ENCODE assay signal across 1 cellular context in the genomic region with DNA sequence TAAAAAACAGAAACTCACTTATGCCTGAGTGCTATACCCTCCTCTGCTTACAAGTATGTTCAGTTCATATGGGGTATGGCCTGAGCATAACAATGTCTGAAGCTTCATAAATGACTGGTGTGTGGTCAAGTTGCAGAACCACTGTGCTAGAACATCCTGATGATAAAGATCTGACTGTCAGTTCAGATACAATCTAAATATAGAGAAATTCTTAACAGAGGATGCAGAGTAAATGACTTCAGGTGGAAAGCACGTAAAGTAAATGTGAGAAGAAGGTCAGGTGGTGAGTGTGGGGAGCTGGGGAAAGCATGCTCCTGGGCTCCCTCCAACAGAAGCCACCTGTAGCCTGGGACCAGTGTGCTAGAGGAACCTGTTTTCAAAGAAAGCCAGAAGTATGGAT.
A peak's percentile ranks its signal among the peaks of the same experiment; 100 is the strongest.
TF ChIP-seq lines count a peak whose summit lies in the region.

No MANE protein-coding gene starts in this region.

TF ChIP-seq in GM12878, 131 proteins besides CTCF, POLR2A, EP300 and RAD21 (continued from another document and continues in another):
- TF ChIP-seq, protein P1, sequence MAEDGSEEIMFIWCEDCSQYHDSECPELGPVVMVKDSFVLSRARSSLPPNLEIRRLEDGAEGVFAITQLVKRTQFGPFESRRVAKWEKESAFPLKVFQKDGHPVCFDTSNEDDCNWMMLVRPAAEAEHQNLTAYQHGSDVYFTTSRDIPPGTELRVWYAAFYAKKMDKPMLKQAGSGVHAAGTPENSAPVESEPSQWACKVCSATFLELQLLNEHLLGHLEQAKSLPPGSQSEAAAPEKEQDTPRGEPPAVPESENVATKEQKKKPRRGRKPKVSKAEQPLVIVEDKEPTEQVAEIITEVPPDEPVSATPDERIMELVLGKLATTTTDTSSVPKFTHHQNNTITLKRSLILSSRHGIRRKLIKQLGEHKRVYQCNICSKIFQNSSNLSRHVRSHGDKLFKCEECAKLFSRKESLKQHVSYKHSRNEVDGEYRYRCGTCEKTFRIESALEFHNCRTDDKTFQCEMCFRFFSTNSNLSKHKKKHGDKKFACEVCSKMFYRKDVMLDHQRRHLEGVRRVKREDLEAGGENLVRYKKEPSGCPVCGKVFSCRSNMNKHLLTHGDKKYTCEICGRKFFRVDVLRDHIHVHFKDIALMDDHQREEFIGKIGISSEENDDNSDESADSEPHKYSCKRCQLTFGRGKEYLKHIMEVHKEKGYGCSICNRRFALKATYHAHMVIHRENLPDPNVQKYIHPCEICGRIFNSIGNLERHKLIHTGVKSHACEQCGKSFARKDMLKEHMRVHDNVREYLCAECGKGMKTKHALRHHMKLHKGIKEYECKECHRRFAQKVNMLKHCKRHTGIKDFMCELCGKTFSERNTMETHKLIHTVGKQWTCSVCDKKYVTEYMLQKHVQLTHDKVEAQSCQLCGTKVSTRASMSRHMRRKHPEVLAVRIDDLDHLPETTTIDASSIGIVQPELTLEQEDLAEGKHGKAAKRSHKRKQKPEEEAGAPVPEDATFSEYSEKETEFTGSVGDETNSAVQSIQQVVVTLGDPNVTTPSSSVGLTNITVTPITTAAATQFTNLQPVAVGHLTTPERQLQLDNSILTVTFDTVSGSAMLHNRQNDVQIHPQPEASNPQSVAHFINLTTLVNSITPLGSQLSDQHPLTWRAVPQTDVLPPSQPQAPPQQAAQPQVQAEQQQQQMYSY (CRISPR knock-in tag; IDR thresholded peaks at IDR 0.05): no peak
- TF ChIP-seq MTA2 (IDR thresholded peaks at IDR 0.05; ENCODE audit: low read depth) (peak; percentile 29; the same call in 1 of the 2 replicates), GATAD2B (conservative IDR thresholded peaks at IDR 0.05; ENCODE audit: low read depth) (no peak), SMC3 (IDR thresholded peaks at IDR 0.05; ENCODE audit: borderline replicate concordance, low read length) (no peak), FOXM1 (IDR thresholded peaks at IDR 0.05; ENCODE audit: low read depth, low read length) (peak; percentile 73; the same call in 1 of the 2 replicates), TARDBP (IDR thresholded peaks at IDR 0.05; ENCODE audit: borderline replicate concordance) (no peak), IRF4 (IDR thresholded peaks at IDR 0.05; ENCODE audit: low read depth, low read length) (no peak), SREBF2 (IDR thresholded peaks at IDR 0.05; ENCODE audit: low read length) (no peak), YBX1 (IDR thresholded peaks at IDR 0.05) (no peak), MYB (IDR thresholded peaks at IDR 0.05; ENCODE audit: borderline replicate concordance, low read depth, low read length) (no peak), CHD4 (IDR thresholded peaks at IDR 0.05) (no peak), CREB1 (IDR thresholded peaks at IDR 0.05; ENCODE audit: low read depth) (no peak), KLF5 (IDR thresholded peaks at IDR 0.05; ENCODE audit: partially characterized antibody) (no peak), STAT3 (IDR thresholded peaks at IDR 0.05; ENCODE audit: low read depth, low read length) (no peak), CBX5 (IDR thresholded peaks at IDR 0.05; ENCODE audit: low read depth) (no peak), JUND (IDR thresholded peaks at IDR 0.05; ENCODE audit: low read depth, low read length) (no peak), EED (IDR thresholded peaks at IDR 0.05; ENCODE audit: low read depth) (no peak), MEF2B (IDR thresholded peaks at IDR 0.05; ENCODE audit: partially characterized antibody, poor library complexity, severe bottlenecking) (peak; percentile 39), NFIC (IDR thresholded peaks at IDR 0.05; ENCODE audit: low read depth, low read length) (peak; percentile 66; the same call in 1 of the 2 replicates), PML (IDR thresholded peaks at IDR 0.05; ENCODE audit: low read length) (0 out of 2 replicates have a peak, but pooled peaks have one; percentile 29), PAX5 (IDR thresholded peaks at IDR 0.05; ENCODE audit: borderline replicate concordance, low read depth, low read length) (no peak), LARP7 (IDR thresholded peaks at IDR 0.05) (no peak), SP1 (IDR thresholded peaks at IDR 0.05; ENCODE audit: low read depth, low read length) (no peak), ATF7 (IDR thresholded peaks at IDR 0.05; ENCODE audit: low read depth) (peak; percentile 24; the same call in 1 of the 2 replicates), ZNF384 (IDR thresholded peaks at IDR 0.05; ENCODE audit: borderline replicate concordance, low read depth, low read length) (no peak), MTA3 (IDR thresholded peaks at IDR 0.05; ENCODE audit: borderline replicate concordance, low read length) (no peak), POLR2AphosphoS5 (IDR thresholded peaks at IDR 0.05; ENCODE audit: low read length) (no peak), RELA (IDR thresholded peaks at IDR 0.05; ENCODE audit: borderline replicate concordance, partially characterized antibody) (no peak), TBL1XR1 (IDR thresholded peaks at IDR 0.05; ENCODE audit: low read depth, low read length) (no peak), YY1 (IDR thresholded peaks at IDR 0.05; ENCODE audit: low read depth, low read length) (no peak), NR2C2 (IDR thresholded peaks at IDR 0.05; ENCODE audit: borderline replicate concordance, control insufficient read depth, insufficient read length, low read depth) (no peak), EZH2 (IDR thresholded peaks at IDR 0.05; ENCODE audit: borderline replicate concordance, control insufficient read depth, low read depth, low read length) (no peak), SRF (IDR thresholded peaks at IDR 0.05; ENCODE audit: low read depth in 2 of 2, low read length in 2 of 2) (no peak), NBN (IDR thresholded peaks at IDR 0.05) (no peak)
- TF ChIP-seq, protein P2, sequence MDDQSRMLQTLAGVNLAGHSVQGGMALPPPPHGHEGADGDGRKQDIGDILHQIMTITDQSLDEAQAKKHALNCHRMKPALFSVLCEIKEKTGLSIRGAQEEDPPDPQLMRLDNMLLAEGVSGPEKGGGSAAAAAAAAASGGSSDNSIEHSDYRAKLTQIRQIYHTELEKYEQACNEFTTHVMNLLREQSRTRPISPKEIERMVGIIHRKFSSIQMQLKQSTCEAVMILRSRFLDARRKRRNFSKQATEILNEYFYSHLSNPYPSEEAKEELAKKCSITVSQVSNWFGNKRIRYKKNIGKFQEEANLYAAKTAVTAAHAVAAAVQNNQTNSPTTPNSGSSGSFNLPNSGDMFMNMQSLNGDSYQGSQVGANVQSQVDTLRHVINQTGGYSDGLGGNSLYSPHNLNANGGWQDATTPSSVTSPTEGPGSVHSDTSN (IDR thresholded peaks at IDR 0.05; ENCODE audit: insufficient replicate concordance, low read depth, low read length): no peak
- TF ChIP-seq, protein P3, sequence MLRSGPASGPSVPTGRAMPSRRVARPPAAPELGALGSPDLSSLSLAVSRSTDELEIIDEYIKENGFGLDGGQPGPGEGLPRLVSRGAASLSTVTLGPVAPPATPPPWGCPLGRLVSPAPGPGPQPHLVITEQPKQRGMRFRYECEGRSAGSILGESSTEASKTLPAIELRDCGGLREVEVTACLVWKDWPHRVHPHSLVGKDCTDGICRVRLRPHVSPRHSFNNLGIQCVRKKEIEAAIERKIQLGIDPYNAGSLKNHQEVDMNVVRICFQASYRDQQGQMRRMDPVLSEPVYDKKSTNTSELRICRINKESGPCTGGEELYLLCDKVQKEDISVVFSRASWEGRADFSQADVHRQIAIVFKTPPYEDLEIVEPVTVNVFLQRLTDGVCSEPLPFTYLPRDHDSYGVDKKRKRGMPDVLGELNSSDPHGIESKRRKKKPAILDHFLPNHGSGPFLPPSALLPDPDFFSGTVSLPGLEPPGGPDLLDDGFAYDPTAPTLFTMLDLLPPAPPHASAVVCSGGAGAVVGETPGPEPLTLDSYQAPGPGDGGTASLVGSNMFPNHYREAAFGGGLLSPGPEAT (IDR thresholded peaks at IDR 0.05; ENCODE audit: low read depth): no peak
- TF ChIP-seq, protein P4, sequence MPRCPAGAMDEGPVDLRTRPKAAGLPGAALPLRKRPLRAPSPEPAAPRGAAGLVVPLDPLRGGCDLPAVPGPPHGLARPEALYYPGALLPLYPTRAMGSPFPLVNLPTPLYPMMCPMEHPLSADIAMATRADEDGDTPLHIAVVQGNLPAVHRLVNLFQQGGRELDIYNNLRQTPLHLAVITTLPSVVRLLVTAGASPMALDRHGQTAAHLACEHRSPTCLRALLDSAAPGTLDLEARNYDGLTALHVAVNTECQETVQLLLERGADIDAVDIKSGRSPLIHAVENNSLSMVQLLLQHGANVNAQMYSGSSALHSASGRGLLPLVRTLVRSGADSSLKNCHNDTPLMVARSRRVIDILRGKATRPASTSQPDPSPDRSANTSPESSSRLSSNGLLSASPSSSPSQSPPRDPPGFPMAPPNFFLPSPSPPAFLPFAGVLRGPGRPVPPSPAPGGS (IDR thresholded peaks at IDR 0.05; ENCODE audit: borderline replicate concordance, insufficient read depth, low read depth, low read length, poor library complexity, severe bottlenecking): peak; percentile 10
- TF ChIP-seq, protein P5, sequence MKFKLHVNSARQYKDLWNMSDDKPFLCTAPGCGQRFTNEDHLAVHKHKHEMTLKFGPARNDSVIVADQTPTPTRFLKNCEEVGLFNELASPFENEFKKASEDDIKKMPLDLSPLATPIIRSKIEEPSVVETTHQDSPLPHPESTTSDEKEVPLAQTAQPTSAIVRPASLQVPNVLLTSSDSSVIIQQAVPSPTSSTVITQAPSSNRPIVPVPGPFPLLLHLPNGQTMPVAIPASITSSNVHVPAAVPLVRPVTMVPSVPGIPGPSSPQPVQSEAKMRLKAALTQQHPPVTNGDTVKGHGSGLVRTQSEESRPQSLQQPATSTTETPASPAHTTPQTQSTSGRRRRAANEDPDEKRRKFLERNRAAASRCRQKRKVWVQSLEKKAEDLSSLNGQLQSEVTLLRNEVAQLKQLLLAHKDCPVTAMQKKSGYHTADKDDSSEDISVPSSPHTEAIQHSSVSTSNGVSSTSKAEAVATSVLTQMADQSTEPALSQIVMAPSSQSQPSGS (IDR thresholded peaks at IDR 0.05; ENCODE audit: low read length): peak; percentile 55; the same call in 1 of the 2 replicates
- TF ChIP-seq, protein P6, sequence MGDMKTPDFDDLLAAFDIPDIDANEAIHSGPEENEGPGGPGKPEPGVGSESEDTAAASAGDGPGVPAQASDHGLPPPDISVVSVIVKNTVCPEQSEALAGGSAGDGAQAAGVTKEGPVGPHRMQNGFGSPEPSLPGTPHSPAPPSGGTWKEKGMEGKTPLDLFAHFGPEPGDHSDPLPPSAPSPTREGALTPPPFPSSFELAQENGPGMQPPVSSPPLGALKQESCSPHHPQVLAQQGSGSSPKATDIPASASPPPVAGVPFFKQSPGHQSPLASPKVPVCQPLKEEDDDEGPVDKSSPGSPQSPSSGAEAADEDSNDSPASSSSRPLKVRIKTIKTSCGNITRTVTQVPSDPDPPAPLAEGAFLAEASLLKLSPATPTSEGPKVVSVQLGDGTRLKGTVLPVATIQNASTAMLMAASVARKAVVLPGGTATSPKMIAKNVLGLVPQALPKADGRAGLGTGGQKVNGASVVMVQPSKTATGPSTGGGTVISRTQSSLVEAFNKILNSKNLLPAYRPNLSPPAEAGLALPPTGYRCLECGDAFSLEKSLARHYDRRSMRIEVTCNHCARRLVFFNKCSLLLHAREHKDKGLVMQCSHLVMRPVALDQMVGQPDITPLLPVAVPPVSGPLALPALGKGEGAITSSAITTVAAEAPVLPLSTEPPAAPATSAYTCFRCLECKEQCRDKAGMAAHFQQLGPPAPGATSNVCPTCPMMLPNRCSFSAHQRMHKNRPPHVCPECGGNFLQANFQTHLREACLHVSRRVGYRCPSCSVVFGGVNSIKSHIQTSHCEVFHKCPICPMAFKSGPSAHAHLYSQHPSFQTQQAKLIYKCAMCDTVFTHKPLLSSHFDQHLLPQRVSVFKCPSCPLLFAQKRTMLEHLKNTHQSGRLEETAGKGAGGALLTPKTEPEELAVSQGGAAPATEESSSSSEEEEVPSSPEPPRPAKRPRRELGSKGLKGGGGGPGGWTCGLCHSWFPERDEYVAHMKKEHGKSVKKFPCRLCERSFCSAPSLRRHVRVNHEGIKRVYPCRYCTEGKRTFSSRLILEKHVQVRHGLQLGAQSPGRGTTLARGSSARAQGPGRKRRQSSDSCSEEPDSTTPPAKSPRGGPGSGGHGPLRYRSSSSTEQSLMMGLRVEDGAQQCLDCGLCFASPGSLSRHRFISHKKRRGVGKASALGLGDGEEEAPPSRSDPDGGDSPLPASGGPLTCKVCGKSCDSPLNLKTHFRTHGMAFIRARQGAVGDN (IDR thresholded peaks at IDR 0.05): no peak
- TF ChIP-seq, protein P7, sequence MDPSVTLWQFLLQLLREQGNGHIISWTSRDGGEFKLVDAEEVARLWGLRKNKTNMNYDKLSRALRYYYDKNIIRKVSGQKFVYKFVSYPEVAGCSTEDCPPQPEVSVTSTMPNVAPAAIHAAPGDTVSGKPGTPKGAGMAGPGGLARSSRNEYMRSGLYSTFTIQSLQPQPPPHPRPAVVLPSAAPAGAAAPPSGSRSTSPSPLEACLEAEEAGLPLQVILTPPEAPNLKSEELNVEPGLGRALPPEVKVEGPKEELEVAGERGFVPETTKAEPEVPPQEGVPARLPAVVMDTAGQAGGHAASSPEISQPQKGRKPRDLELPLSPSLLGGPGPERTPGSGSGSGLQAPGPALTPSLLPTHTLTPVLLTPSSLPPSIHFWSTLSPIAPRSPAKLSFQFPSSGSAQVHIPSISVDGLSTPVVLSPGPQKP (IDR thresholded peaks at IDR 0.05; ENCODE audit: low read depth, low read length): no peak
- TF ChIP-seq, protein P8, sequence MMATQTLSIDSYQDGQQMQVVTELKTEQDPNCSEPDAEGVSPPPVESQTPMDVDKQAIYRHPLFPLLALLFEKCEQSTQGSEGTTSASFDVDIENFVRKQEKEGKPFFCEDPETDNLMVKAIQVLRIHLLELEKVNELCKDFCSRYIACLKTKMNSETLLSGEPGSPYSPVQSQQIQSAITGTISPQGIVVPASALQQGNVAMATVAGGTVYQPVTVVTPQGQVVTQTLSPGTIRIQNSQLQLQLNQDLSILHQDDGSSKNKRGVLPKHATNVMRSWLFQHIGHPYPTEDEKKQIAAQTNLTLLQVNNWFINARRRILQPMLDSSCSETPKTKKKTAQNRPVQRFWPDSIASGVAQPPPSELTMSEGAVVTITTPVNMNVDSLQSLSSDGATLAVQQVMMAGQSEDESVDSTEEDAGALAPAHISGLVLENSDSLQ (IDR thresholded peaks at IDR 0.05): no peak; the same call in 1 of the 2 replicates
- TF ChIP-seq, protein P9, sequence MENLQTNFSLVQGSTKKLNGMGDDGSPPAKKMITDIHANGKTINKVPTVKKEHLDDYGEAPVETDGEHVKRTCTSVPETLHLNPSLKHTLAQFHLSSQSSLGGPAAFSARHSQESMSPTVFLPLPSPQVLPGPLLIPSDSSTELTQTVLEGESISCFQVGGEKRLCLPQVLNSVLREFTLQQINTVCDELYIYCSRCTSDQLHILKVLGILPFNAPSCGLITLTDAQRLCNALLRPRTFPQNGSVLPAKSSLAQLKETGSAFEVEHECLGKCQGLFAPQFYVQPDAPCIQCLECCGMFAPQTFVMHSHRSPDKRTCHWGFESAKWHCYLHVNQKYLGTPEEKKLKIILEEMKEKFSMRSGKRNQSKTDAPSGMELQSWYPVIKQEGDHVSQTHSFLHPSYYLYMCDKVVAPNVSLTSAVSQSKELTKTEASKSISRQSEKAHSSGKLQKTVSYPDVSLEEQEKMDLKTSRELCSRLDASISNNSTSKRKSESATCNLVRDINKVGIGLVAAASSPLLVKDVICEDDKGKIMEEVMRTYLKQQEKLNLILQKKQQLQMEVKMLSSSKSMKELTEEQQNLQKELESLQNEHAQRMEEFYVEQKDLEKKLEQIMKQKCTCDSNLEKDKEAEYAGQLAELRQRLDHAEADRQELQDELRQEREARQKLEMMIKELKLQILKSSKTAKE (IDR thresholded peaks at IDR 0.05; ENCODE audit: low read depth, poor library complexity, severe bottlenecking): no peak
